ENCODE assay signal across 1 cellular context in the genomic region with DNA sequence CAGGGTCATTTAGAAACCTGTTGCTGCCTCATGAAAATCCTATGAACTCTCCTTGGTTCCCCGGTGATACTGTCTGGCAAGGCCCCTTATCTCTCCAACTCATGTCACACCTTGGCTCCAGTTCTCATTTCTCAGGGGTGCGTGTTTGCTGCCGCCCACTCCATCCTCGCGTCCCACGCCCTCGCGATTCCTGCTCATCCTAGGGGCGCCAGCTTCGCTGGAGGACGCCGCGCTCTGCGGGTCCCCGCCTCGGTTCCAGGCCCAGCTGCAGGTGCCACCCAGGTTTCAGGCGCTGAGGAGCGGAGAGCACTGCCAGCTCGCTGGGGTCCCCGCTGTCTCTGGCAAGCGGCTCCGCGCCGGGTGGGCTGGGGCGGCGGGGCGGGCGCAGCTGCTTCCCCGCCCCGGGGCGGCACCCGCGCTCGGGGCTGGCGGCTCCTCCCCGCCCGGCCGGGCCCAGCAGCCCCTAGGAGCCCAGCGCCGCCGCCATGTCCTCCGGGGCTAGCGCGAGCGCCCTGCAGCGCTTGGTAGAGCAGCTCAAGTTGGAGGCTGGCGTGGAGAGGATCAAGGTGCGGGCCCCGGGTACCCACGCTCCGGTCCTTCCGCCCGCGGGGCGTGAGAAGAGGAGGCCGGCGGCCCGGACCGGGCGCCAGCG.
A peak's percentile ranks its signal among the peaks of the same experiment; 100 is the strongest.
TF ChIP-seq lines count a peak whose summit lies in the region.

A gene (plus strand): TSS at position 456 of the 652 bp plus-strand sequence. CDS start 30 bp downstream, at position 486.

TF ChIP-seq in GM12878, 131 proteins besides CTCF, POLR2A, EP300 and RAD21 (continued from another document):
- TF ChIP-seq, protein P1, sequence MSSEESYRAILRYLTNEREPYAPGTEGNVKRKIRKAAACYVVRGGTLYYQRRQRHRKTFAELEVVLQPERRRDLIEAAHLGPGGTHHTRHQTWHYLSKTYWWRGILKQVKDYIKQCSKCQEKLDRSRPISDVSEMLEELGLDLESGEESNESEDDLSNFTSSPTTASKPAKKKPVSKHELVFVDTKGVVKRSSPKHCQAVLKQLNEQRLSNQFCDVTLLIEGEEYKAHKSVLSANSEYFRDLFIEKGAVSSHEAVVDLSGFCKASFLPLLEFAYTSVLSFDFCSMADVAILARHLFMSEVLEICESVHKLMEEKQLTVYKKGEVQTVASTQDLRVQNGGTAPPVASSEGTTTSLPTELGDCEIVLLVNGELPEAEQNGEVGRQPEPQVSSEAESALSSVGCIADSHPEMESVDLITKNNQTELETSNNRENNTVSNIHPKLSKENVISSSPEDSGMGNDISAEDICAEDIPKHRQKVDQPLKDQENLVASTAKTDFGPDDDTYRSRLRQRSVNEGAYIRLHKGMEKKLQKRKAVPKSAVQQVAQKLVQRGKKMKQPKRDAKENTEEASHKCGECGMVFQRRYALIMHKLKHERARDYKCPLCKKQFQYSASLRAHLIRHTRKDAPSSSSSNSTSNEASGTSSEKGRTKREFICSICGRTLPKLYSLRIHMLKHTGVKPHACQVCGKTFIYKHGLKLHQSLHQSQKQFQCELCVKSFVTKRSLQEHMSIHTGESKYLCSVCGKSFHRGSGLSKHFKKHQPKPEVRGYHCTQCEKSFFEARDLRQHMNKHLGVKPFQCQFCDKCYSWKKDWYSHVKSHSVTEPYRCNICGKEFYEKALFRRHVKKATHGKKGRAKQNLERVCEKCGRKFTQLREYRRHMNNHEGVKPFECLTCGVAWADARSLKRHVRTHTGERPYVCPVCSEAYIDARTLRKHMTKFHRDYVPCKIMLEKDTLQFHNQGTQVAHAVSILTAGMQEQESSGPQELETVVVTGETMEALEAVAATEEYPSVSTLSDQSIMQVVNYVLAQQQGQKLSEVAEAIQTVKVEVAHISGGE (CRISPR knock-in tag; IDR thresholded peaks at IDR 0.05), result no peak
- 0 out of 2 replicates have a peak, but pooled peaks have one; percentile 62 for TF ChIP-seq BACH1 (IDR thresholded peaks at IDR 0.05; ENCODE audit: borderline replicate concordance)
- TF ChIP-seq, protein P2, sequence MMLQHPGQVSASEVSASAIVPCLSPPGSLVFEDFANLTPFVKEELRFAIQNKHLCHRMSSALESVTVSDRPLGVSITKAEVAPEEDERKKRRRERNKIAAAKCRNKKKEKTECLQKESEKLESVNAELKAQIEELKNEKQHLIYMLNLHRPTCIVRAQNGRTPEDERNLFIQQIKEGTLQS (IDR thresholded peaks at IDR 0.05; ENCODE audit: borderline replicate concordance, extremely low read depth, low read depth, low read length), result no peak
- peak; percentile 89 for TF ChIP-seq GATAD2B (conservative IDR thresholded peaks at IDR 0.05; ENCODE audit: low read depth)
- TF ChIP-seq RB1 (IDR thresholded peaks at IDR 0.05; ENCODE audit: borderline replicate concordance), result peak; percentile 79; the same call in 1 of the 2 replicates
- TF ChIP-seq MXI1 (IDR thresholded peaks at IDR 0.05; ENCODE audit: low read depth, low read length), result 0 out of 2 replicates have a peak, but pooled peaks have one; percentile 40
- TF ChIP-seq, protein P3, sequence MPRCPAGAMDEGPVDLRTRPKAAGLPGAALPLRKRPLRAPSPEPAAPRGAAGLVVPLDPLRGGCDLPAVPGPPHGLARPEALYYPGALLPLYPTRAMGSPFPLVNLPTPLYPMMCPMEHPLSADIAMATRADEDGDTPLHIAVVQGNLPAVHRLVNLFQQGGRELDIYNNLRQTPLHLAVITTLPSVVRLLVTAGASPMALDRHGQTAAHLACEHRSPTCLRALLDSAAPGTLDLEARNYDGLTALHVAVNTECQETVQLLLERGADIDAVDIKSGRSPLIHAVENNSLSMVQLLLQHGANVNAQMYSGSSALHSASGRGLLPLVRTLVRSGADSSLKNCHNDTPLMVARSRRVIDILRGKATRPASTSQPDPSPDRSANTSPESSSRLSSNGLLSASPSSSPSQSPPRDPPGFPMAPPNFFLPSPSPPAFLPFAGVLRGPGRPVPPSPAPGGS (IDR thresholded peaks at IDR 0.05; ENCODE audit: borderline replicate concordance, insufficient read depth, low read depth, low read length, poor library complexity, severe bottlenecking), result no peak
- TF ChIP-seq, protein P4, sequence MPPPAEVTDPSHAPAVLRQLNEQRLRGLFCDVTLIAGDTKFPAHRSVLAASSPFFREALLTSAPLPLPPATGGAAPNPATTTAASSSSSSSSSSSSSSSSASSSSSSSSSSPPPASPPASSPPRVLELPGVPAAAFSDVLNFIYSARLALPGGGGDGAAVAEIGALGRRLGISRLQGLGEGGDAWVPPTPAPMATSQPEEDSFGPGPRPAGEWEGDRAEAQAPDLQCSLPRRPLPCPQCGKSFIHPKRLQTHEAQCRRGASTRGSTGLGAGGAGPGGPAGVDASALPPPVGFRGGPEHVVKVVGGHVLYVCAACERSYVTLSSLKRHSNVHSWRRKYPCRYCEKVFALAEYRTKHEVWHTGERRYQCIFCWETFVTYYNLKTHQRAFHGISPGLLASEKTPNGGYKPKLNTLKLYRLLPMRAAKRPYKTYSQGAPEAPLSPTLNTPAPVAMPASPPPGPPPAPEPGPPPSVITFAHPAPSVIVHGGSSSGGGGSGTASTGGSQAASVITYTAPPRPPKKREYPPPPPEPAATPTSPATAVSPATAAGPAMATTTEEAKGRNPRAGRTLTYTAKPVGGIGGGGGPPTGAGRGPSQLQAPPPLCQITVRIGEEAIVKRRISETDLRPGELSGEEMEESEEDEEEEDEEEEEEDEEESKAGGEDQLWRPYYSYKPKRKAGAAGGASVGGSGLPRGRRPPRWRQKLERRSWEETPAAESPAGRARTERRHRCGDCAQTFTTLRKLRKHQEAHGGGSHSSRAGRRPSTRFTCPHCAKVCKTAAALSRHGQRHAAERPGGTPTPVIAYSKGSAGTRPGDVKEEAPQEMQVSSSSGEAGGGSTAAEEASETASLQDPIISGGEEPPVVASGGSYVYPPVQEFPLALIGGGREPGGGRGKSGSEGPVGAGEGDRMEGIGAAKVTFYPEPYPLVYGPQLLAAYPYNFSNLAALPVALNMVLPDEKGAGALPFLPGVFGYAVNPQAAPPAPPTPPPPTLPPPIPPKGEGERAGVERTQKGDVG (CRISPR knock-in tag; IDR thresholded peaks at IDR 0.05), result no peak
- TF ChIP-seq DPF2 (IDR thresholded peaks at IDR 0.05), result peak; percentile 42; the same call in 1 of the 2 replicates
- TF ChIP-seq, protein P5, sequence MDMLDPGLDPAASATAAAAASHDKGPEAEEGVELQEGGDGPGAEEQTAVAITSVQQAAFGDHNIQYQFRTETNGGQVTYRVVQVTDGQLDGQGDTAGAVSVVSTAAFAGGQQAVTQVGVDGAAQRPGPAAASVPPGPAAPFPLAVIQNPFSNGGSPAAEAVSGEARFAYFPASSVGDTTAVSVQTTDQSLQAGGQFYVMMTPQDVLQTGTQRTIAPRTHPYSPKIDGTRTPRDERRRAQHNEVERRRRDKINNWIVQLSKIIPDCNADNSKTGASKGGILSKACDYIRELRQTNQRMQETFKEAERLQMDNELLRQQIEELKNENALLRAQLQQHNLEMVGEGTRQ (IDR thresholded peaks at IDR 0.05; ENCODE audit: borderline replicate concordance, low read depth, low read length), result no peak
- TF ChIP-seq ZNF622 (IDR thresholded peaks at IDR 0.05), result no peak
- TF ChIP-seq SMC3 (IDR thresholded peaks at IDR 0.05; ENCODE audit: borderline replicate concordance, low read length), result no peak
- no peak for TF ChIP-seq RUNX3 (IDR thresholded peaks at IDR 0.05; ENCODE audit: low read length)
- no peak for TF ChIP-seq ZNF207 (IDR thresholded peaks at IDR 0.05; ENCODE audit: borderline replicate concordance)
- TF ChIP-seq MEF2A (IDR thresholded peaks at IDR 0.05; ENCODE audit: insufficient read depth, low read depth, low read length), result no peak
- no peak for TF ChIP-seq ASH2L (IDR thresholded peaks at IDR 0.05; ENCODE audit: borderline replicate concordance, low read depth)
- TF ChIP-seq KDM1A (IDR thresholded peaks at IDR 0.05; ENCODE audit: borderline replicate concordance), result no peak
- TF ChIP-seq RCOR1 (conservative IDR thresholded peaks at IDR 0.05; ENCODE audit: low read depth, low read length), result no peak
- 0 out of 2 replicates have a peak, but pooled peaks have one; percentile 47 for TF ChIP-seq TAF1 (IDR thresholded peaks at IDR 0.05; ENCODE audit: borderline replicate concordance, low read depth, low read length)
- no peak for TF ChIP-seq SMAD5 (IDR thresholded peaks at IDR 0.05; ENCODE audit: low read depth)
- TF ChIP-seq HDAC6 (IDR thresholded peaks at IDR 0.05; ENCODE audit: unreplicated experiment), result no peak
- TF ChIP-seq IKZF2 (IDR thresholded peaks at IDR 0.05), result peak; percentile 31 to 39; a peak in 1 of 4 replicates
- TF ChIP-seq BHLHE40 (IDR thresholded peaks at IDR 0.05; ENCODE audit: borderline replicate concordance in 1 of 2, low read depth in 2 of 2, low read length in 1 of 2), result peak in 1 of 2 experiments; percentile 29; a peak in 1 of 4 replicates
- peak; percentile 26 for TF ChIP-seq MEF2B (IDR thresholded peaks at IDR 0.05; ENCODE audit: partially characterized antibody, poor library complexity, severe bottlenecking)
- TF ChIP-seq, protein P6, sequence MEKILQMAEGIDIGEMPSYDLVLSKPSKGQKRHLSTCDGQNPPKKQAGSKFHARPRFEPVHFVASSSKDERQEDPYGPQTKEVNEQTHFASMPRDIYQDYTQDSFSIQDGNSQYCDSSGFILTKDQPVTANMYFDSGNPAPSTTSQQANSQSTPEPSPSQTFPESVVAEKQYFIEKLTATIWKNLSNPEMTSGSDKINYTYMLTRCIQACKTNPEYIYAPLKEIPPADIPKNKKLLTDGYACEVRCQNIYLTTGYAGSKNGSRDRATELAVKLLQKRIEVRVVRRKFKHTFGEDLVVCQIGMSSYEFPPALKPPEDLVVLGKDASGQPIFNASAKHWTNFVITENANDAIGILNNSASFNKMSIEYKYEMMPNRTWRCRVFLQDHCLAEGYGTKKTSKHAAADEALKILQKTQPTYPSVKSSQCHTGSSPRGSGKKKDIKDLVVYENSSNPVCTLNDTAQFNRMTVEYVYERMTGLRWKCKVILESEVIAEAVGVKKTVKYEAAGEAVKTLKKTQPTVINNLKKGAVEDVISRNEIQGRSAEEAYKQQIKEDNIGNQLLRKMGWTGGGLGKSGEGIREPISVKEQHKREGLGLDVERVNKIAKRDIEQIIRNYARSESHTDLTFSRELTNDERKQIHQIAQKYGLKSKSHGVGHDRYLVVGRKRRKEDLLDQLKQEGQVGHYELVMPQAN (conservative IDR thresholded peaks at IDR 0.05), result peak; percentile 45; the same call in 1 of the 2 replicates
- TF ChIP-seq SP1 (IDR thresholded peaks at IDR 0.05; ENCODE audit: low read depth, low read length), result no peak
- peak in 1 of 2 experiments; percentile 75; a peak in 2 of 3 replicates for TF ChIP-seq EGR1 (IDR thresholded peaks at IDR 0.05; ENCODE audit: borderline replicate concordance in 1 of 2, low read depth in 2 of 2, low read length in 2 of 2)
- no peak for TF ChIP-seq ETV6 (conservative IDR thresholded peaks at IDR 0.05 in 1 of 2, IDR thresholded peaks at IDR 0.05 in 1 of 2; ENCODE audit: borderline replicate concordance in 1 of 2, low read depth in 1 of 2)
- TF ChIP-seq IKZF1 (conservative IDR thresholded peaks at IDR 0.05), result peak; percentile 56
- no peak for TF ChIP-seq FOXM1 (IDR thresholded peaks at IDR 0.05; ENCODE audit: low read depth, low read length)
- TF ChIP-seq, protein P7, sequence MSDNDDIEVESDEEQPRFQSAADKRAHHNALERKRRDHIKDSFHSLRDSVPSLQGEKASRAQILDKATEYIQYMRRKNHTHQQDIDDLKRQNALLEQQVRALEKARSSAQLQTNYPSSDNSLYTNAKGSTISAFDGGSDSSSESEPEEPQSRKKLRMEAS (IDR thresholded peaks at IDR 0.05; ENCODE audit: low read depth, low read length), result peak; percentile 36; the same call in 1 of the 2 replicates
